In genomic region chr19:42244452-42245220, GRCh38 we compare ENCODE assay signal across 8 cellular contexts. TPM values are rescaled to one million over a fixed set of nuclear protein-coding genes. Genes with fewer than 3 reads are reported as not detected.
DNase-seq lines count a peak whose midpoint lies in the region; ATAC-seq and TF ChIP-seq lines count a peak whose summit lies in the region.

No MANE protein-coding gene starts in this region.

- no peak for TF ChIP-seq POLR2A in spleen (IDR thresholded peaks at IDR 0.05)

- peaks cover 34% of the 10 kb centered on the region for H3K36me3 Mint-ChIP-seq in activated B cell treated with CpG ODN at 0.5 μM for 24 hours (ENCODE audit: low read depth)

- peak overlapping the region; percentile 99 for H3K4me3 Mint-ChIP-seq in activated B cell treated with CpG ODN at 0.5 μM for 24 hours

- H3K27me3 ChIP-seq in spleen (replicated peaks in 1 of 7), result no peaks in the 10 kb centered on the region

- TF ChIP-seq CTCF in activated B cell treated with CpG ODN at 0.5 μM for 24 hours (IDR thresholded peaks at IDR 0.05) (no peak), spleen (IDR thresholded peaks at IDR 0.05 in 8 of 11, conservative IDR thresholded peaks at IDR 0.05 in 3 of 11) (peak; percentile 37 to 85 (median 69))

- intact Hi-C loops in activated B cell treated with CpG ODN at 0.5 μM for 24 hours (cut with micrococcal nuclease) (loop anchor here (1.0 kb wide), 5 partner anchors 9 to 111 kb away; no protein-coding TSS in a partner anchor), spleen (cut with DNase I; ENCODE audit: low total_unique reads) (no loop called here)

- H3K9me3 ChIP-seq in spleen, result no peaks in the 10 kb centered on the region

- ATAC-seq in HG03103 (IDR thresholded peaks at IDR 0.05; ENCODE audit: low read depth, unreplicated experiment), result peak; percentile 34
- ATAC-seq in activated B cell treated with CpG ODN at 0.5 μM for 24 hours (ENCODE audit: low read depth), result peak; percentile 40

- CTCF ChIA-PET in activated B cell treated with CpG ODN at 0.5 μM for 24 hours (lab: Charles Lee), result interaction anchor here (0.6 to 3.0 kb wide), 7 partner anchors 18 to 136 kb away, joined by 3 to 29 read pairs (median 4); partner anchors contain the start of gene POU2F2

- no peaks in the 10 kb centered on the region for H3K9me3 Mint-ChIP-seq in activated B cell treated with CpG ODN at 0.5 μM for 24 hours

- peaks cover 50% of the 10 kb centered on the region for H3K4me1 Mint-ChIP-seq in activated B cell treated with CpG ODN at 0.5 μM for 24 hours

- peak overlapping the region; percentile 99 for H3K27ac Mint-ChIP-seq in activated B cell treated with CpG ODN at 0.5 μM for 24 hours

- DNase-seq in NK-92 treated with Interleukin-12 subunit alpha and Interleukin-12 subunit beta, amount 100 ng/mL, for 24 hours (lab: John Stamatoyannopoulos, UW), result peak; percentile 88
- DNase-seq in NK-92 (lab: John Stamatoyannopoulos, UW; ENCODE audit: unreplicated experiment) (no peak), NCI-H2227 (lab: John Stamatoyannopoulos, UW; ENCODE audit: unreplicated experiment) (peak; percentile 99), activated B cell treated with CpG ODN at 0.5 μM for 24 hours (peak; percentile 81), iris pigment epithelial cell (ENCODE audit: low read depth) (peak; percentile 95), spleen (peak; percentile 98)
- DNase-seq in central memory CD4-positive, alpha-beta T cell, result peak; percentile 89

- WGBS in spleen, 5 donors, result 1 to 3% (median 2%) methylated on average over 25 to 40 of the region's 40 CpGs

- H3K4me1 ChIP-seq in spleen, result peaks cover 21 to 83% (median 61%) of the 10 kb centered on the region in 6 donors

- POLR2A ChIA-PET in activated B cell treated with CpG ODN at 0.5 μM for 24 hours (lab: Charles Lee), result interaction anchor here (0.6 to 7.2 kb wide), 19 partner anchors 11 to 168 kb away, joined by 3 to 68 read pairs (median 6); partner anchors contain the start of genes CIC, ERF, PAFAH1B3 and POU2F2

- peak overlapping the region; percentile 59 to 93 (median 69) for H3K4me3 ChIP-seq in spleen

- H3K27ac ChIP-seq in spleen, result peak overlapping the region; percentile 84 to 97 (median 94)

- H3K27me3 Mint-ChIP-seq in activated B cell treated with CpG ODN at 0.5 μM for 24 hours, result no peaks in the 10 kb centered on the region

- peaks cover 0 to 28% (median 17%) of the 10 kb centered on the region in 6 donors for H3K36me3 ChIP-seq in spleen

RNA-seq across cellular contexts. Expression of gene GSK3A, which starts 2.2 kb away (rescaled TPM):
- total RNA-seq in activated B cell treated with CpG ODN at 0.5 μM for 24 hours (38.2 and 38.6 TPM in 2 replicates), spleen (10 to 100 TPM; 20.8 to 33.1 (median 31.1) TPM)
- polyA plus RNA-seq in spleen, result 10 to 100 TPM; 22.7 to 39.3 (median 26.4) TPM

RNA-seq across cellular contexts. Expression of gene ERF, which starts 10.3 kb away (rescaled TPM):
- total RNA-seq in activated B cell treated with CpG ODN at 0.5 μM for 24 hours, result 47.9 and 48.1 TPM in 2 replicates
- 10 to 100 TPM; 36.8 to 73.1 (median 56.4) TPM for total RNA-seq in spleen
- polyA plus RNA-seq in spleen, result 10 to 100 TPM; 13.5 to 49.7 (median 17.7) TPM

RNA-seq across cellular contexts. Expression of gene CIC, which starts 24.4 kb away (rescaled TPM):
- total RNA-seq in activated B cell treated with CpG ODN at 0.5 μM for 24 hours, result 85.4 and 96.5 TPM in 2 replicates
- 100 to 1,000 TPM in 1 of 7 donors, 10 to 100 TPM in 6; 63.8 to 100 (median 76.7) TPM for total RNA-seq in spleen
- 10 to 100 TPM; 12.5 to 43.6 (median 16.8) TPM for polyA plus RNA-seq in spleen

RNA-seq across cellular contexts. Expression of gene ZNF526, which starts 24.5 kb away (rescaled TPM):
- total RNA-seq in activated B cell treated with CpG ODN at 0.5 μM for 24 hours (19.6 and 22.7 TPM in 2 replicates), spleen (10 to 100 TPM in 4 of 7 donors, 1 to 10 TPM in 3; 6.5 to 15.0 (median 10.2) TPM)
- polyA plus RNA-seq in spleen, result 1 to 10 TPM; 1.9 to 6.1 (median 2.8) TPM

RNA-seq across cellular contexts. Expression of gene DEDD2, which starts 27.2 kb away (rescaled TPM):
- total RNA-seq in activated B cell treated with CpG ODN at 0.5 μM for 24 hours (26.1 and 29.0 TPM in 2 replicates), spleen (10 to 100 TPM; 43.3 to 73.9 (median 48.5) TPM)
- 10 to 100 TPM; 24.7 to 52.1 (median 29.4) TPM for polyA plus RNA-seq in spleen
